ENCODE assay signal across 18 cellular contexts in the genomic region with DNA sequence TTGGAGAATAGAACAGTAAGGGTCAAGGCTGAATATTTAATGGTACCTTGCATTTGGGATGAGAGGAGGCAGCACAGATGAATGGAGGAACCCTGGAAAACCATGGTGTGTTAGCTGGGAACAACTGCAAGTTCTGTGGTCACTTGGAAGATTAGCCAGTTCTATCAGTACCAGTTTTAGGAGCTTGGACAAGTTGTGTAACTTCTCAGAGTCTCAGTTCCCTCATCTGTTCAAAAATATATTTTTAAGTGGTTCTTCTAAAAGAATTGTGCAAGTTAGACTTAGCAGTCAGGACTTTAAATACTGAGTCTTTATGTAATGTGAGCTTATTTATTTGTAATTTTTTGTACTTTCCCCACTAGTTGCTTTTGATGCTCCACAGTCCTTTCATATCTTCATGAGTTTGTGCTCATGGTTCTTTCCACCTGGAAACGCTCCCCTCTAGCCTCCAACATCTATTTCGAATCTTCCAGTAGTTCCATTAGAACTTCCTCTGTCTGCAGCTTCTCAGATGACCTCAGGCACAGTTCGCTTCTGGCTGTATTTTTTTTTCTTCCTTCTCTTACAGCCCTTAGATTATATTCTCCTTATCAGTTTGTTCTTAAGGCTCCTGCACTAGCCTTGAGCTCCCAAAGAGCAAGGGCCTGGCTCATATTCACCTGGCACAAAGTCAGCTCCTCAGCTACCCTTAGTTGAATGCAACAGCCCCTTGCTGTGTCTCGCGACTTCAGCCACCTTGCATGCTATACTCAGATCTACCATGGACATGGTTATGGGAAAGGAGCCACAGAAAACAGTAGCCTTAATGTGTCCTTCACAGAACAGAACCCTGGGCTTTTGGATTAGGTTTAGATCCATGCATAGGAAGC. TPM values are rescaled to one million over a fixed set of nuclear protein-coding genes. Genes with fewer than 3 reads are reported as not detected.
DNase-seq lines count a peak whose midpoint lies in the region; ATAC-seq lines count a peak whose summit lies in the region.
"Had no signal": no experiment of that assay in that cellular context is flagged by ENCODE, and none has a peak within 500 bp of the region (broad histone marks: within the 10 kb centered on the region; RNA-seq: fewer than 3 reads in every experiment).

No MANE protein-coding gene starts in this region.

- ATAC-seq in CD4-positive, CD25-positive, alpha-beta regulatory T cell (ENCODE audit: low read depth in 2 of 2) = no peak
- ATAC-seq in activated T-helper 17 cell treated with anti-CD3 and anti-CD28 coated beads, Interleukin-2, amount 50 U/mL, for 72 hours (replicated peaks) = no peak
- no peak for ATAC-seq in naive thymus-derived CD4-positive, alpha-beta T cell
- ATAC-seq in GM21528 (IDR thresholded peaks at IDR 0.05; ENCODE audit: low FRiP score, unreplicated experiment) = no peak
- ATAC-seq in GM21447 (IDR thresholded peaks at IDR 0.05; ENCODE audit: unreplicated experiment) = no peak
- ATAC-seq in GM21529 (IDR thresholded peaks at IDR 0.05; ENCODE audit: unreplicated experiment) = no peak

- H3K36me3 Mint-ChIP-seq in CD4-positive, CD25-positive, alpha-beta regulatory T cell = peaks cover 18% of the 10 kb centered on the region
- peaks cover 49% of the 10 kb centered on the region for H3K36me3 Mint-ChIP-seq in activated T-helper 17 cell treated with anti-CD3 and anti-CD28 coated beads, Interleukin-2, amount 50 U/mL, for 72 hours (ENCODE audit: low read depth)
- peaks cover 3 to 28% (median 19%) of the 10 kb centered on the region in 5 donors for H3K36me3 Mint-ChIP-seq in naive thymus-derived CD4-positive, alpha-beta T cell
- H3K36me3 Mint-ChIP-seq: neural progenitor cell had no signal

- DNase-seq in CD4-positive, CD25-positive, alpha-beta regulatory T cell = no peak
- peak; percentile 91 for DNase-seq in MV-4-11 (lab: John Stamatoyannopoulos, UW)
- DNase-seq in naive thymus-derived CD4-positive, alpha-beta T cell = no peak
- DNase-seq in NCI-H524 (lab: John Stamatoyannopoulos, UW) = no peak
- DNase-seq: activated naive CD4-positive, alpha-beta T cell; C1 segment of cervical spinal cord; cerebellar nuclear complex; head of caudate nucleus; kidney glomerular epithelial cell; NCI-H1048; NCI-H2171 treated with DMSO at 0.1 percent for 48 hours; PC-9; stimulated activated CD4-positive, alpha-beta T cell treated with anti-CD3 and anti-CD28 coated beads, Interleukin-2, amount 100 ng/mL, for 48 hours had no signal

- POLR2A ChIA-PET in naive thymus-derived CD4-positive, alpha-beta T cell (lab: Charles Lee) = interaction anchor here (1.0 to 6.9 kb wide), 4 partner anchors 14 to 53 kb away, joined by 5 to 97 read pairs (median 23); partner anchors contain the start of genes ITPR1 and SUMF1

- H3K9me3 ChIP-seq in CD4-positive, CD25-positive, alpha-beta regulatory T cell (ENCODE audit: control insufficient read depth in 2 of 2, low read length in 2 of 2) = no peaks in the 10 kb centered on the region
- H3K9me3 ChIP-seq in naive thymus-derived CD4-positive, alpha-beta T cell (ENCODE audit: control insufficient read depth in 2 of 3, low read length in 3 of 3) = no peaks in the 10 kb centered on the region

- no peaks in the 10 kb centered on the region for H3K27me3 ChIP-seq in CD4-positive, CD25-positive, alpha-beta regulatory T cell (ENCODE audit: control insufficient read depth, insufficient read depth, low read length)
- H3K27me3 ChIP-seq in naive thymus-derived CD4-positive, alpha-beta T cell (ENCODE audit: control insufficient read depth in 2 of 2, insufficient read depth in 2 of 2, low read length in 2 of 2) = no peaks in the 10 kb centered on the region
- H3K27me3 ChIP-seq: neural progenitor cell had no signal

- peak overlapping the region in 2 of 3 donors; percentile 51 to 79 for H3K27ac Mint-ChIP-seq in CD4-positive, CD25-positive, alpha-beta regulatory T cell
- H3K27ac Mint-ChIP-seq in activated T-helper 17 cell treated with anti-CD3 and anti-CD28 coated beads, Interleukin-2, amount 50 U/mL, for 72 hours = peak overlapping the region; percentile 75
- H3K27ac Mint-ChIP-seq in naive thymus-derived CD4-positive, alpha-beta T cell = peak overlapping the region in 6 of 9 donors; percentile 16 to 95 (median 74)
- H3K27ac Mint-ChIP-seq: neural progenitor cell had no signal

- H3K4me3 ChIP-seq in CD4-positive, CD25-positive, alpha-beta regulatory T cell (ENCODE audit: low read depth, low read length) = no peak overlapping the region
- no peak overlapping the region for H3K4me3 ChIP-seq in naive thymus-derived CD4-positive, alpha-beta T cell (ENCODE audit: low read length)
- H3K4me3 ChIP-seq: neural progenitor cell, PC-9 had no signal

- peaks cover 18% of the 10 kb centered on the region for H3K36me3 ChIP-seq in CD4-positive, CD25-positive, alpha-beta regulatory T cell (ENCODE audit: control insufficient read depth, insufficient read depth, low read length)
- peaks cover 0 to 8% (median 0%) of the 10 kb centered on the region in 3 experiments for H3K36me3 ChIP-seq in naive thymus-derived CD4-positive, alpha-beta T cell (ENCODE audit: control insufficient read depth in 2 of 3, insufficient read depth in 3 of 3, low read length in 3 of 3)
- H3K36me3 ChIP-seq: neural progenitor cell had no signal

- peaks cover 26% of the 10 kb centered on the region for H3K4me1 ChIP-seq in CD4-positive, CD25-positive, alpha-beta regulatory T cell (ENCODE audit: control insufficient read depth, insufficient read depth, low read length, poor library complexity, severe bottlenecking)
- H3K4me1 ChIP-seq in naive thymus-derived CD4-positive, alpha-beta T cell (ENCODE audit: control insufficient read depth in 2 of 2, insufficient read depth in 2 of 2, low read length in 2 of 2) = peaks cover 14 to 24% of the 10 kb centered on the region in 2 donors

- H3K4me3 Mint-ChIP-seq in CD4-positive, CD25-positive, alpha-beta regulatory T cell = peak overlapping the region in 1 of 4 donors; percentile 18
- peak overlapping the region; percentile 73 for H3K4me3 Mint-ChIP-seq in activated T-helper 17 cell treated with anti-CD3 and anti-CD28 coated beads, Interleukin-2, amount 50 U/mL, for 72 hours
- peak overlapping the region in 3 of 10 donors; percentile 4 to 60 (median 19) for H3K4me3 Mint-ChIP-seq in naive thymus-derived CD4-positive, alpha-beta T cell
- H3K4me3 Mint-ChIP-seq: neural progenitor cell had no signal

- peaks cover 23 to 48% (median 30%) of the 10 kb centered on the region in 4 donors for H3K4me1 Mint-ChIP-seq in CD4-positive, CD25-positive, alpha-beta regulatory T cell
- peaks cover 19% of the 10 kb centered on the region for H3K4me1 Mint-ChIP-seq in activated T-helper 17 cell treated with anti-CD3 and anti-CD28 coated beads, Interleukin-2, amount 50 U/mL, for 72 hours
- H3K4me1 Mint-ChIP-seq in naive thymus-derived CD4-positive, alpha-beta T cell = peaks cover 34 to 66% (median 56%) of the 10 kb centered on the region in 7 donors

- no peaks in the 10 kb centered on the region for H3K9me3 Mint-ChIP-seq in CD4-positive, CD25-positive, alpha-beta regulatory T cell
- H3K9me3 Mint-ChIP-seq in activated T-helper 17 cell treated with anti-CD3 and anti-CD28 coated beads, Interleukin-2, amount 50 U/mL, for 72 hours = no peaks in the 10 kb centered on the region
- peaks cover 0 to under 1% (median 0%) of the 10 kb centered on the region in 11 donors for H3K9me3 Mint-ChIP-seq in naive thymus-derived CD4-positive, alpha-beta T cell
- H3K9me3 Mint-ChIP-seq: neural progenitor cell had no signal

- no peak overlapping the region for H3K27ac ChIP-seq in CD4-positive, CD25-positive, alpha-beta regulatory T cell (ENCODE audit: insufficient read depth, low read length, poor library complexity, severe bottlenecking)
- no peak overlapping the region for H3K27ac ChIP-seq in naive thymus-derived CD4-positive, alpha-beta T cell (ENCODE audit: low read depth, low read length)
- H3K27ac ChIP-seq: neural progenitor cell, PC-9 had no signal

- CTCF ChIA-PET in naive thymus-derived CD4-positive, alpha-beta T cell (lab: Charles Lee) = interaction anchor here (0.8 to 4.8 kb wide), 10 partner anchors 14 to 169 kb away, joined by 3 to 31 read pairs (median 5); partner anchors contain the start of genes ITPR1 and SUMF1

- no peaks in the 10 kb centered on the region for H3K27me3 Mint-ChIP-seq in CD4-positive, CD25-positive, alpha-beta regulatory T cell
- no peaks in the 10 kb centered on the region for H3K27me3 Mint-ChIP-seq in activated T-helper 17 cell treated with anti-CD3 and anti-CD28 coated beads, Interleukin-2, amount 50 U/mL, for 72 hours
- H3K27me3 Mint-ChIP-seq in naive thymus-derived CD4-positive, alpha-beta T cell = no peaks in the 10 kb centered on the region

- intact Hi-C loops in naive thymus-derived CD4-positive, alpha-beta T cell (cut with micrococcal nuclease) = no loop called here

RNA-seq across cellular contexts. Expression of gene ITPR1, which starts 27.1 kb away (rescaled TPM):
- total RNA-seq in CD4-positive, CD25-positive, alpha-beta regulatory T cell = 97.5 TPM
- 10 to 100 TPM in 1 of 4 donors, 1 to 10 TPM in 3; 6.9 to 11.1 (median 8.6) TPM for polyA plus RNA-seq in CD4-positive, CD25-positive, alpha-beta regulatory T cell
- 10 to 100 TPM; 78.5 to 84.6 TPM for total RNA-seq in activated T-helper 17 cell treated with anti-CD3 and anti-CD28 coated beads, Interleukin-2, amount 50 U/mL, for 72 hours
- 100 to 1,000 TPM in 1 of 5 experiments, 10 to 100 TPM in 4; 66.7 to 118 (median 90.7) TPM for total RNA-seq in naive thymus-derived CD4-positive, alpha-beta T cell
- 10 to 100 TPM; 15.1 to 15.3 TPM for polyA plus RNA-seq in naive thymus-derived CD4-positive, alpha-beta T cell

RNA-seq across cellular contexts. Expression of gene SUMF1, which starts 53.2 kb away (rescaled TPM):
- 10.5 TPM for total RNA-seq in CD4-positive, CD25-positive, alpha-beta regulatory T cell
- 10 to 100 TPM; 21.2 to 28.0 (median 23.3) TPM for polyA plus RNA-seq in CD4-positive, CD25-positive, alpha-beta regulatory T cell
- 1 to 10 TPM; 5.9 to 7.6 TPM for total RNA-seq in activated T-helper 17 cell treated with anti-CD3 and anti-CD28 coated beads, Interleukin-2, amount 50 U/mL, for 72 hours
- 10 to 100 TPM in 4 of 5 experiments, 1 to 10 TPM in 1; 9.2 to 20.0 (median 16.0) TPM for total RNA-seq in naive thymus-derived CD4-positive, alpha-beta T cell
- polyA plus RNA-seq in naive thymus-derived CD4-positive, alpha-beta T cell = 10 to 100 TPM; 28.6 to 31.0 TPM
